1 cellular context compared by ENCODE assay signal in the genomic region with DNA sequence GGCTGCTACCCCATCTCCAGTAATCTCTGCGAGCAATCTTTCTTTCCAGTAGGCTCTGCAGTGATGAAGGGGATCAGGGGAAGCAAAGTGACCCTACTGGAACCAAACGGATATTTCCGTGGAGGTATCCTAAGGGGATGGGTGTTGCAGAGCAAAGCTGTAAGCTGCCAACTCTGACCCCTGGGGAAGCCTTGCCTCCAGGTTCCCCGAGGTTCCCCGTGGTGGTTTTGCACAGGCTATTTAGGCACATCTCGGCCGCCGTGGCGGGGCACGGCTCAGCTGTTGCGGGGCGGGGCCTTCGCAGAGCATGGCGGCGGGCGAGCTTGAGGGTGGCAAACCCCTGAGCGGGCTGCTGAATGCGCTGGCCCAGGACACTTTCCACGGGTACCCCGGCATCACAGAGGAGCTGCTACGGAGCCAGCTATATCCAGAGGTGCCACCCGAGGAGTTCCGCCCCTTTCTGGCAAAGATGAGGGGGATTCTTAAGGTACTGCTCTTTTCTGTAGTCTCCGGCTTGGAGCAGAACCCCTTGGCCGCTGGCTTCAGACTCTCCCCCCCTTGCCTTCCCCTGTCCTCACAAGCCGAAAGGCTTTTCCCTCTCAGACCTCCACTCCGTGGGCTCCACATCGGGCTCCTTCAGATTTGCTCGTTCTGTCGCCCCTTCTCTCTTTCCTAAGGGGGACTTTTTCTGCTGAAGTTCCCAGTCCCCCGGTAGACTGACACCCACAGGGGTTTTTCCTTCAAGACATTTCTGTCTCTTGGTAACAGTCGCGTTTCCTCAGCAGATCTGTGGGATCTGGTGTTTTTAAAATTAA.
TF ChIP-seq lines count a peak whose summit lies in the region.

A gene (plus strand): TSS at position 303 of the 815 bp plus-strand sequence. CDS start 5 bp downstream, at position 308.

TF ChIP-seq in HepG2, 621 proteins besides CTCF, POLR2A, EP300 and RAD21 (continued from another document and continues in another):
- TF ChIP-seq, protein P1, sequence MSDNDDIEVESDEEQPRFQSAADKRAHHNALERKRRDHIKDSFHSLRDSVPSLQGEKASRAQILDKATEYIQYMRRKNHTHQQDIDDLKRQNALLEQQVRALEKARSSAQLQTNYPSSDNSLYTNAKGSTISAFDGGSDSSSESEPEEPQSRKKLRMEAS (IDR thresholded peaks at IDR 0.05): peak; percentile 92
- TF ChIP-seq ZNF83 (CRISPR knock-in tag; IDR thresholded peaks at IDR 0.05; ENCODE audit: borderline replicate concordance) (no peak), GTF3A (CRISPR knock-in tag; conservative IDR thresholded peaks at IDR 0.05) (no peak), JUND (CRISPR knock-in tag; IDR thresholded peaks at IDR 0.05) (no peak), JARID2 (CRISPR knock-in tag; IDR thresholded peaks at IDR 0.05; ENCODE audit: insufficient replicate concordance) (no peak), ZFY (CRISPR knock-in tag; IDR thresholded peaks at IDR 0.05) (peak; percentile 74), FOXC1 (CRISPR knock-in tag; IDR thresholded peaks at IDR 0.05; ENCODE audit: borderline replicate concordance) (peak; percentile 72; the same call in 1 of the 2 replicates), SP1 (IDR thresholded peaks at IDR 0.05) (no peak), SP1 (CRISPR knock-in tag; IDR thresholded peaks at IDR 0.05) (peak; percentile 98), ZNF331 (CRISPR knock-in tag; IDR thresholded peaks at IDR 0.05) (peak; percentile 94; the same call in 1 of the 2 replicates), ZNF12 (CRISPR knock-in tag; IDR thresholded peaks at IDR 0.05) (peak; percentile 49; the same call in 1 of the 2 replicates), ZNF326 (CRISPR knock-in tag; IDR thresholded peaks at IDR 0.05; ENCODE audit: borderline replicate concordance) (no peak), STAG1 (CRISPR knock-in tag; IDR thresholded peaks at IDR 0.05) (0 out of 2 replicates have a peak, but pooled peaks have one; percentile 16), ZNF773 (CRISPR knock-in tag; IDR thresholded peaks at IDR 0.05; ENCODE audit: borderline replicate concordance) (peak; percentile 65; the same call in 1 of the 2 replicates), ZNF484 (CRISPR knock-in tag; IDR thresholded peaks at IDR 0.05; ENCODE audit: borderline replicate concordance, low read depth) (no peak), ATF7-NPFF (CRISPR knock-in tag; IDR thresholded peaks at IDR 0.05; ENCODE audit: low read depth) (peak; percentile 85), ATF1 (CRISPR knock-in tag; IDR thresholded peaks at IDR 0.05) (no peak), ZNF703 (CRISPR knock-in tag; IDR thresholded peaks at IDR 0.05; ENCODE audit: borderline replicate concordance) (no peak; the same call in 1 of the 2 replicates), CHD4 (IDR thresholded peaks at IDR 0.05; ENCODE audit: borderline replicate concordance, low read length) (no peak), ZNF354B (CRISPR knock-in tag; IDR thresholded peaks at IDR 0.05) (0 out of 2 replicates have a peak, but pooled peaks have one; percentile 69), ARID2 (CRISPR knock-in tag; IDR thresholded peaks at IDR 0.05; ENCODE audit: borderline replicate concordance) (0 out of 2 replicates have a peak, but pooled peaks have one; percentile 50), ZNF558 (CRISPR knock-in tag; IDR thresholded peaks at IDR 0.05; ENCODE audit: borderline replicate concordance) (0 out of 2 replicates have a peak, but pooled peaks have one; percentile 75), ZNF235 (CRISPR knock-in tag; IDR thresholded peaks at IDR 0.05; ENCODE audit: borderline replicate concordance) (0 out of 2 replicates have a peak, but pooled peaks have one; percentile 36), SMYD3 (CRISPR knock-in tag; IDR thresholded peaks at IDR 0.05) (no peak; the same call in 1 of the 2 replicates)
- TF ChIP-seq, protein P2, sequence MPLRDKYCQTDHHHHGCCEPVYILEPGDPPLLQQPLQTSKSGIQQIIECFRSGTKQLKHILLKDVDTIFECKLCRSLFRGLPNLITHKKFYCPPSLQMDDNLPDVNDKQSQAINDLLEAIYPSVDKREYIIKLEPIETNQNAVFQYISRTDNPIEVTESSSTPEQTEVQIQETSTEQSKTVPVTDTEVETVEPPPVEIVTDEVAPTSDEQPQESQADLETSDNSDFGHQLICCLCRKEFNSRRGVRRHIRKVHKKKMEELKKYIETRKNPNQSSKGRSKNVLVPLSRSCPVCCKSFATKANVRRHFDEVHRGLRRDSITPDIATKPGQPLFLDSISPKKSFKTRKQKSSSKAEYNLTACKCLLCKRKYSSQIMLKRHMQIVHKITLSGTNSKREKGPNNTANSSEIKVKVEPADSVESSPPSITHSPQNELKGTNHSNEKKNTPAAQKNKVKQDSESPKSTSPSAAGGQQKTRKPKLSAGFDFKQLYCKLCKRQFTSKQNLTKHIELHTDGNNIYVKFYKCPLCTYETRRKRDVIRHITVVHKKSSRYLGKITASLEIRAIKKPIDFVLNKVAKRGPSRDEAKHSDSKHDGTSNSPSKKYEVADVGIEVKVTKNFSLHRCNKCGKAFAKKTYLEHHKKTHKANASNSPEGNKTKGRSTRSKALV (CRISPR knock-in tag; IDR thresholded peaks at IDR 0.05): no peak
- TF ChIP-seq, protein P3, sequence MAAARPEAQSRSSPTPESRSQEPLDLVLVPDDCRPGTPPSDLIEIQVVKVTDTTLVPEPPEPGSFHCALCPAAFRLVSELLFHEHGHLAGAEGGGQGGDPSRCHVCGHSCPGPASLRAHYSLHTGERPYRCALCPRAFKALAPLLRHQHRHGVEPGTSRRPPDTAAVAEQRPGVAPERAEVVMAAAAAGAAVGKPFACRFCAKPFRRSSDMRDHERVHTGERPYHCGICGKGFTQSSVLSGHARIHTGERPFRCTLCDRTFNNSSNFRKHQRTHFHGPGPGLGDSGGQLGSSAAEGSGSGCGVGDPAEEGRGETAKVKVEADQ (CRISPR knock-in tag; IDR thresholded peaks at IDR 0.05; ENCODE audit: borderline replicate concordance): peak; percentile 81; the same call in 1 of the 2 replicates
- TF ChIP-seq, protein P4, sequence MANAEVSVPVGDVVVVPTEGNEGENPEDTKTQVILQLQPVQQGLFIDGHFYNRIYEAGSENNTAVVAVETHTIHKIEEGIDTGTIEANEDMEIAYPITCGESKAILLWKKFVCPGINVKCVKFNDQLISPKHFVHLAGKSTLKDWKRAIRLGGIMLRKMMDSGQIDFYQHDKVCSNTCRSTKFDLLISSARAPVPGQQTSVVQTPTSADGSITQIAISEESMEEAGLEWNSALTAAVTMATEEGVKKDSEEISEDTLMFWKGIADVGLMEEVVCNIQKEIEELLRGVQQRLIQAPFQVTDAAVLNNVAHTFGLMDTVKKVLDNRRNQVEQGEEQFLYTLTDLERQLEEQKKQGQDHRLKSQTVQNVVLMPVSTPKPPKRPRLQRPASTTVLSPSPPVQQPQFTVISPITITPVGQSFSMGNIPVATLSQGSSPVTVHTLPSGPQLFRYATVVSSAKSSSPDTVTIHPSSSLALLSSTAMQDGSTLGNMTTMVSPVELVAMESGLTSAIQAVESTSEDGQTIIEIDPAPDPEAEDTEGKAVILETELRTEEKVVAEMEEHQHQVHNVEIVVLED (CRISPR knock-in tag; IDR thresholded peaks at IDR 0.05; ENCODE audit: borderline replicate concordance): peak; percentile 72; the same call in 1 of the 2 replicates
- TF ChIP-seq, protein P5, sequence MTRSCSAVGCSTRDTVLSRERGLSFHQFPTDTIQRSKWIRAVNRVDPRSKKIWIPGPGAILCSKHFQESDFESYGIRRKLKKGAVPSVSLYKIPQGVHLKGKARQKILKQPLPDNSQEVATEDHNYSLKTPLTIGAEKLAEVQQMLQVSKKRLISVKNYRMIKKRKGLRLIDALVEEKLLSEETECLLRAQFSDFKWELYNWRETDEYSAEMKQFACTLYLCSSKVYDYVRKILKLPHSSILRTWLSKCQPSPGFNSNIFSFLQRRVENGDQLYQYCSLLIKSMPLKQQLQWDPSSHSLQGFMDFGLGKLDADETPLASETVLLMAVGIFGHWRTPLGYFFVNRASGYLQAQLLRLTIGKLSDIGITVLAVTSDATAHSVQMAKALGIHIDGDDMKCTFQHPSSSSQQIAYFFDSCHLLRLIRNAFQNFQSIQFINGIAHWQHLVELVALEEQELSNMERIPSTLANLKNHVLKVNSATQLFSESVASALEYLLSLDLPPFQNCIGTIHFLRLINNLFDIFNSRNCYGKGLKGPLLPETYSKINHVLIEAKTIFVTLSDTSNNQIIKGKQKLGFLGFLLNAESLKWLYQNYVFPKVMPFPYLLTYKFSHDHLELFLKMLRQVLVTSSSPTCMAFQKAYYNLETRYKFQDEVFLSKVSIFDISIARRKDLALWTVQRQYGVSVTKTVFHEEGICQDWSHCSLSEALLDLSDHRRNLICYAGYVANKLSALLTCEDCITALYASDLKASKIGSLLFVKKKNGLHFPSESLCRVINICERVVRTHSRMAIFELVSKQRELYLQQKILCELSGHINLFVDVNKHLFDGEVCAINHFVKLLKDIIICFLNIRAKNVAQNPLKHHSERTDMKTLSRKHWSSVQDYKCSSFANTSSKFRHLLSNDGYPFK (CRISPR knock-in tag; IDR thresholded peaks at IDR 0.05; ENCODE audit: borderline replicate concordance): peak; percentile 93
- TF ChIP-seq, protein P6, sequence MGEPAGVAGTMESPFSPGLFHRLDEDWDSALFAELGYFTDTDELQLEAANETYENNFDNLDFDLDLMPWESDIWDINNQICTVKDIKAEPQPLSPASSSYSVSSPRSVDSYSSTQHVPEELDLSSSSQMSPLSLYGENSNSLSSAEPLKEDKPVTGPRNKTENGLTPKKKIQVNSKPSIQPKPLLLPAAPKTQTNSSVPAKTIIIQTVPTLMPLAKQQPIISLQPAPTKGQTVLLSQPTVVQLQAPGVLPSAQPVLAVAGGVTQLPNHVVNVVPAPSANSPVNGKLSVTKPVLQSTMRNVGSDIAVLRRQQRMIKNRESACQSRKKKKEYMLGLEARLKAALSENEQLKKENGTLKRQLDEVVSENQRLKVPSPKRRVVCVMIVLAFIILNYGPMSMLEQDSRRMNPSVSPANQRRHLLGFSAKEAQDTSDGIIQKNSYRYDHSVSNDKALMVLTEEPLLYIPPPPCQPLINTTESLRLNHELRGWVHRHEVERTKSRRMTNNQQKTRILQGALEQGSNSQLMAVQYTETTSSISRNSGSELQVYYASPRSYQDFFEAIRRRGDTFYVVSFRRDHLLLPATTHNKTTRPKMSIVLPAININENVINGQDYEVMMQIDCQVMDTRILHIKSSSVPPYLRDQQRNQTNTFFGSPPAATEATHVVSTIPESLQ (CRISPR knock-in tag; conservative IDR thresholded peaks at IDR 0.05): 0 out of 2 replicates have a peak, but pooled peaks have one; percentile 42
- TF ChIP-seq, protein P7, sequence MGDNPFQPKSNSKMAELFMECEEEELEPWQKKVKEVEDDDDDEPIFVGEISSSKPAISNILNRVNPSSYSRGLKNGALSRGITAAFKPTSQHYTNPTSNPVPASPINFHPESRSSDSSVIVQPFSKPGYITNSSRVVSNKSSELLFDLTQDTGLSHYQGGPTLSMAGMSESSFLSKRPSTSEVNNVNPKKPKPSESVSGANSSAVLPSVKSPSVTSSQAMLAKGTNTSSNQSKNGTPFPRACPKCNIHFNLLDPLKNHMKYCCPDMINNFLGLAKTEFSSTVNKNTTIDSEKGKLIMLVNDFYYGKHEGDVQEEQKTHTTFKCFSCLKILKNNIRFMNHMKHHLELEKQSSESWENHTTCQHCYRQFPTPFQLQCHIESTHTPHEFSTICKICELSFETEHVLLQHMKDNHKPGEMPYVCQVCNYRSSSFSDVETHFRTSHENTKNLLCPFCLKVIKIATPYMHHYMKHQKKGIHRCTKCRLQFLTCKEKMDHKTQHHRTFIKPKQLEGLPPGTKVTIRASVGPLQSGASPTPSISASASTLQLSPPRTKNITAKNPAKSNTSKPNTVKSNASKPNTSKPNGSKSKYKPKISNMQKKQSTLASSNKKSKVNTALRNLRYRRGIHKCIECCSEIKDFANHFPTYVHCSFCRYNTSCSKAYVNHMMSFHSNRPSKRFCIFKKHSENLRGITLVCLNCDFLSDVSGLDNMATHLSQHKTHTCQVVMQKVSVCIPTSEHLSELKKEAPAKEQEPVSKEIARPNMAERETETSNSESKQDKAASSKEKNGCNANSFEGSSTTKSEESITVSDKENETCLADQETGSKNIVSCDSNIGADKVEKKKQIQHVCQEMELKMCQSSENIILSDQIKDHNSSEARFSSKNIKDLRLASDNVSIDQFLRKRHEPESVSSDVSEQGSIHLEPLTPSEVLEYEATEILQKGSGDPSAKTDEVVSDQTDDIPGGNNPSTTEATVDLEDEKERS (CRISPR knock-in tag; IDR thresholded peaks at IDR 0.05): peak; percentile 49; the same call in 1 of the 2 replicates
- TF ChIP-seq, protein P8, sequence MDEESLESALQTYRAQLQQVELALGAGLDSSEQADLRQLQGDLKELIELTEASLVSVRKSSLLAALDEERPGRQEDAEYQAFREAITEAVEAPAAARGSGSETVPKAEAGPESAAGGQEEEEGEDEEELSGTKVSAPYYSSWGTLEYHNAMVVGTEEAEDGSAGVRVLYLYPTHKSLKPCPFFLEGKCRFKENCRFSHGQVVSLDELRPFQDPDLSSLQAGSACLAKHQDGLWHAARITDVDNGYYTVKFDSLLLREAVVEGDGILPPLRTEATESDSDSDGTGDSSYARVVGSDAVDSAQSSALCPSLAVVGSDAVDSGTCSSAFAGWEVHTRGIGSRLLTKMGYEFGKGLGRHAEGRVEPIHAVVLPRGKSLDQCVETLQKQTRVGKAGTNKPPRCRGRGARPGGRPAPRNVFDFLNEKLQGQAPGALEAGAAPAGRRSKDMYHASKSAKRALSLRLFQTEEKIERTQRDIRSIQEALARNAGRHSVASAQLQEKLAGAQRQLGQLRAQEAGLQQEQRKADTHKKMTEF (CRISPR knock-in tag; IDR thresholded peaks at IDR 0.05): peak; percentile 82; the same call in 1 of the 2 replicates
- TF ChIP-seq, protein P9, sequence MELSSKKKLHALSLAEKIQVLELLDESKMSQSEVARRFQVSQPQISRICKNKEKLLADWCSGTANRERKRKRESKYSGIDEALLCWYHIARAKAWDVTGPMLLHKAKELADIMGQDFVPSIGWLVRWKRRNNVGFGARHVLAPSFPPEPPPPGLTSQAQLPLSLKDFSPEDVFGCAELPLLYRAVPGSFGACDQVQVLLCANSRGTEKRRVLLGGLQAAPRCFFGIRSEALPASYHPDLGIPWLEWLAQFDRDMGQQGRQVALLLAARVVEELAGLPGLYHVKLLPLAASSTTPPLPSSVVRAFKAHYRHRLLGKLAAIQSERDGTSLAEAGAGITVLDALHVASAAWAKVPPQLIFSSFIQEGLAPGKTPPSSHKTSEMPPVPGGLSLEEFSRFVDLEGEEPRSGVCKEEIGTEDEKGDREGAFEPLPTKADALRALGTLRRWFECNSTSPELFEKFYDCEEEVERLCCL (CRISPR knock-in tag; IDR thresholded peaks at IDR 0.05; ENCODE audit: borderline replicate concordance): no peak
- TF ChIP-seq, protein P10, sequence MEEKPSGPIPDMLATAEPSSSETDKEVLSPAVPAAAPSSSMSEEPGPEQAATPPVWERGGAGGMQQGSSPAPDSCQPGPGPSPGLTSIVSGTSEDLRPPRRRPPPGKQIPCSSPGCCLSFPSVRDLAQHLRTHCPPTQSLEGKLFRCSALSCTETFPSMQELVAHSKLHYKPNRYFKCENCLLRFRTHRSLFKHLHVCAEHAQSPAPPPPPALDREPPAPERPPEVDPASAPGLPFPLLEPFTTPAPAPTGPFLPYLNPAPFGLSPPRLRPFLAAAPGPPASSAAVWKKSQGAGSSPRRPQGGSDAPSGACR (CRISPR knock-in tag; IDR thresholded peaks at IDR 0.05): no peak
- TF ChIP-seq, protein P11, sequence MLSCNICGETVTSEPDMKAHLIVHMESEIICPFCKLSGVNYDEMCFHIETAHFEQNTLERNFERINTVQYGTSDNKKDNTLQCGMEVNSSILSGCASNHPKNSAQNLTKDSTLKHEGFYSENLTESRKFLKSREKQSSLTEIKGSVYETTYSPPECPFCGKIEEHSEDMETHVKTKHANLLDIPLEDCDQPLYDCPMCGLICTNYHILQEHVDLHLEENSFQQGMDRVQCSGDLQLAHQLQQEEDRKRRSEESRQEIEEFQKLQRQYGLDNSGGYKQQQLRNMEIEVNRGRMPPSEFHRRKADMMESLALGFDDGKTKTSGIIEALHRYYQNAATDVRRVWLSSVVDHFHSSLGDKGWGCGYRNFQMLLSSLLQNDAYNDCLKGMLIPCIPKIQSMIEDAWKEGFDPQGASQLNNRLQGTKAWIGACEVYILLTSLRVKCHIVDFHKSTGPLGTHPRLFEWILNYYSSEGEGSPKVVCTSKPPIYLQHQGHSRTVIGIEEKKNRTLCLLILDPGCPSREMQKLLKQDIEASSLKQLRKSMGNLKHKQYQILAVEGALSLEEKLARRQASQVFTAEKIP (CRISPR knock-in tag; IDR thresholded peaks at IDR 0.05; ENCODE audit: borderline replicate concordance): no peak
